ENCODE assay signal across 21 cellular contexts in genomic region chr7:28195925-28196324, GRCh38.
"Had no signal": no experiment of that assay in that cellular context is flagged by ENCODE, and none has a peak within 500 bp of the region (broad histone marks: within the 10 kb centered on the region; RNA-seq: fewer than 3 reads in every experiment).

No MANE protein-coding gene starts in this region.

- H3K36me3 ChIP-seq: heart left ventricle, prostate gland, right atrium auricular region, tibial artery had no signal

- H3K9me3 ChIP-seq: heart left ventricle, mucosa of descending colon, prostate gland, right atrium auricular region, tibial artery had no signal

- DNase-seq: activated CD4-positive, alpha-beta T cell treated with anti-CD3 and anti-CD28 coated beads for 4 hours; activated CD4-positive, alpha-beta T cell treated with anti-CD3 and anti-CD28 coated beads, Interleukin-2, amount 50 U/mL, for 48 hours; activated CD4-positive, CD25-positive, alpha-beta regulatory T cell; activated effector memory CD4-positive, alpha-beta T cell treated with Interleukin-2 at 50 U/mL for 16 hours; activated naive CD4-positive, alpha-beta T cell treated with anti-CD3 and anti-CD28 coated beads, Interleukin-2, amount 10 ng/mL, durations not matched to agents 7 days and 5 days; activated T-cell treated with anti-CD3 and anti-CD28 coated beads, Interleukin-2, amount 50 U/mL, for 72 hours; amygdala; cerebellar nuclear complex; endodermal cell; heart left ventricle; islet precursor cell; left cardiac atrium; mucosa of descending colon; stimulated activated CD4-positive, alpha-beta T cell treated with anti-CD3 and anti-CD28 coated beads, Interleukin-4, amount 100 ng/mL, for 24 hours; stimulated activated naive CD8-positive, alpha-beta T cell treated with anti-CD3 and anti-CD28 coated beads, Interleukin-15, amount 100 ng/mL, for 72 hours; T-cell; tibial artery had no signal

- H3K27me3 ChIP-seq: heart left ventricle, right atrium auricular region, tibial artery had no signal

- H3K27ac Mint-ChIP-seq: activated naive CD4-positive, alpha-beta T cell treated with anti-CD3 and anti-CD28 coated beads, Interleukin-2, amount 10 ng/mL, durations not matched to agents 7 days and 5 days; activated T-cell treated with anti-CD3 and anti-CD28 coated beads, Interleukin-2, amount 50 U/mL, for 72 hours; endodermal cell; stimulated activated naive CD8-positive, alpha-beta T cell treated with anti-CD3 and anti-CD28 coated beads, Interleukin-15, amount 100 ng/mL, for 72 hours had no signal

- H3K4me3 ChIP-seq: coronary artery, heart left ventricle, mucosa of descending colon, prostate gland, right atrium auricular region, tibial artery had no signal

- H3K4me1 ChIP-seq: prostate gland, right atrium auricular region, tibial artery had no signal

- H3K27ac ChIP-seq: coronary artery, heart left ventricle, prostate gland, right atrium auricular region, tibial artery had no signal

- ATAC-seq: activated T-cell treated with anti-CD3 and anti-CD28 coated beads, Interleukin-2, amount 50 U/mL, for 72 hours; heart left ventricle; left cardiac atrium; mucosa of descending colon; stimulated activated naive CD8-positive, alpha-beta T cell treated with anti-CD3 and anti-CD28 coated beads, Interleukin-15, amount 100 ng/mL, for 72 hours had no signal

- H3K4me3 Mint-ChIP-seq: activated naive CD4-positive, alpha-beta T cell treated with anti-CD3 and anti-CD28 coated beads, Interleukin-2, amount 10 ng/mL, durations not matched to agents 7 days and 5 days; activated T-cell treated with anti-CD3 and anti-CD28 coated beads, Interleukin-2, amount 50 U/mL, for 72 hours; endodermal cell; stimulated activated naive CD8-positive, alpha-beta T cell treated with anti-CD3 and anti-CD28 coated beads, Interleukin-15, amount 100 ng/mL, for 72 hours; T-cell had no signal

- H3K4me1 Mint-ChIP-seq: activated naive CD4-positive, alpha-beta T cell treated with anti-CD3 and anti-CD28 coated beads, Interleukin-2, amount 10 ng/mL, durations not matched to agents 7 days and 5 days had no signal

- FAIRE-seq: bronchial epithelial cell had no signal

- H3K36me3 Mint-ChIP-seq: activated naive CD4-positive, alpha-beta T cell treated with anti-CD3 and anti-CD28 coated beads, Interleukin-2, amount 10 ng/mL, durations not matched to agents 7 days and 5 days; T-cell had no signal

- H3K9me3 Mint-ChIP-seq: activated naive CD4-positive, alpha-beta T cell treated with anti-CD3 and anti-CD28 coated beads, Interleukin-2, amount 10 ng/mL, durations not matched to agents 7 days and 5 days; activated T-cell treated with anti-CD3 and anti-CD28 coated beads, Interleukin-2, amount 50 U/mL, for 72 hours; stimulated activated naive CD8-positive, alpha-beta T cell treated with anti-CD3 and anti-CD28 coated beads, Interleukin-15, amount 100 ng/mL, for 72 hours; T-cell had no signal
